In genomic region chr3:52714335-52715302, GRCh38 we compare ENCODE assay signal across 17 cellular contexts. TPM values are rescaled to one million over a fixed set of nuclear protein-coding genes. Genes with fewer than 3 reads are reported as not detected.
DNase-seq lines count a peak whose midpoint lies in the region; ATAC-seq and TF ChIP-seq lines count a peak whose summit lies in the region.
"Had no signal": no experiment of that assay in that cellular context is flagged by ENCODE, and none has a peak within 500 bp of the region (broad histone marks: within the 10 kb centered on the region; RNA-seq: fewer than 3 reads in every experiment).

No MANE protein-coding gene starts in this region.

- H3K79me2 ChIP-seq in GM23338 (replicated peaks; ENCODE audit: insufficient read depth), result no peaks in the 10 kb centered on the region; the same call in 1 of the 2 replicates

- DNase-seq in GM23338 (ENCODE audit: low spot score) (peak; percentile 95), iPS-NIHi7 (ENCODE audit: extremely low spot score) (peak; percentile 92), retina (peak; percentile 18), NCI-H226 (no peak), SHP77 (lab: John Stamatoyannopoulos, UW) (no peak)
- DNase-seq: activated CD8-positive, alpha-beta memory T cell treated with anti-CD3 and anti-CD28 coated beads for 24 hours; activated naive CD4-positive, alpha-beta T cell treated with Interleukin-2 at 50 U/mL for 16 hours; GM23248; MG63; RPMI8226; stimulated activated CD4-positive, alpha-beta T cell treated with anti-CD3 and anti-CD28 coated beads, Interleukin-12 subunit alpha, Interleukin-12 subunit beta, amount 100 ng/mL, for 4 hours had no signal

- H3K36me3 Mint-ChIP-seq in GM23338 (ENCODE audit: low read depth), result peaks cover 7% of the 10 kb centered on the region; the same call in 2 of the 3 replicates

- H3K4me1 ChIP-seq in GM23338 (ENCODE audit: insufficient read depth) (peaks cover 7% of the 10 kb centered on the region; the same call in 1 of the 2 replicates), duodenal mucosa (ENCODE audit: control insufficient read depth in 1 of 2, insufficient read depth in 2 of 2, low read length in 2 of 2) (no peaks in the 10 kb centered on the region)
- H3K4me1 ChIP-seq: breast epithelium had no signal

- peaks cover 12% of the 10 kb centered on the region for H3K4me1 Mint-ChIP-seq in GM23338

- H3K4me3 Mint-ChIP-seq in GM23338, result peak overlapping the region; percentile 70
- H3K4me3 Mint-ChIP-seq: naive thymus-derived CD8-positive, alpha-beta T cell had no signal

- H3K9ac ChIP-seq in duodenal mucosa (ENCODE audit: low read depth in 1 of 2, low read length in 2 of 2), result peak overlapping the region in 1 of 2 donors; percentile 47
- H3K9ac ChIP-seq: GM23248 had no signal

- peaks cover 6% of the 10 kb centered on the region; the same call in 1 of the 2 replicates for H3F3A ChIP-seq in GM23338 (replicated peaks; ENCODE audit: low read depth)

- H3K9me3 Mint-ChIP-seq in GM23338, result no peaks in the 10 kb centered on the region

- H3K36me3 ChIP-seq in GM23338 (ENCODE audit: insufficient read depth) (no peaks in the 10 kb centered on the region), duodenal mucosa (ENCODE audit: control insufficient read depth in 1 of 2, insufficient read depth in 2 of 2, low read length in 2 of 2) (peaks cover 0 to 5% of the 10 kb centered on the region in 2 donors)
- H3K36me3 ChIP-seq: breast epithelium had no signal

- TF ChIP-seq CTCF in GM23338 (conservative IDR thresholded peaks at IDR 0.05; ENCODE audit: low read depth in 2 of 2), result 0 out of 4 replicates have a peak, but pooled peaks of 1 of the 2 experiments have one; percentile 8

- H3K27ac ChIP-seq in GM23338 (ENCODE audit: low read depth), result peak overlapping the region; percentile 90; the same call in 1 of the 2 replicates
- no peak overlapping the region for H3K27ac ChIP-seq in duodenal mucosa (ENCODE audit: low read depth, low read length)
- H3K27ac ChIP-seq: breast epithelium, epithelial cell of prostate, GM23248 had no signal

- H4K20me1 ChIP-seq in GM23338 (replicated peaks; ENCODE audit: insufficient read depth), result no peaks in the 10 kb centered on the region

- H3K9me3 ChIP-seq in duodenal mucosa (ENCODE audit: control insufficient read depth in 1 of 2, low read length in 2 of 2), result no peaks in the 10 kb centered on the region
- H3K9me3 ChIP-seq: breast epithelium, MG63 had no signal

- H3K27ac Mint-ChIP-seq in GM23338, result no peak overlapping the region

- H3K9me2 ChIP-seq in GM23338 (ENCODE audit: insufficient read depth), result no peaks in the 10 kb centered on the region

- H3K27me3 Mint-ChIP-seq in GM23338 (ENCODE audit: insufficient read depth, low read depth, poor library complexity), result peaks cover 3% of the 10 kb centered on the region
- H3K27me3 Mint-ChIP-seq: naive thymus-derived CD8-positive, alpha-beta T cell had no signal

- H3K27me3 ChIP-seq in GM23338 (ENCODE audit: insufficient read depth) (no peaks in the 10 kb centered on the region), duodenal mucosa (ENCODE audit: control insufficient read depth in 1 of 2, insufficient read depth in 2 of 2, low read length in 2 of 2) (no peaks in the 10 kb centered on the region)
- H3K27me3 ChIP-seq: breast epithelium, MG63 had no signal

- peak overlapping the region; percentile 78 for H3K4me3 ChIP-seq in GM23338
- peak overlapping the region; percentile 41 to 62 for H3K4me3 ChIP-seq in duodenal mucosa (ENCODE audit: low read depth in 1 of 2, low read length in 2 of 2)
- H3K4me3 ChIP-seq: breast epithelium, GM23248, MG63 had no signal

- peak; percentile 97 for ATAC-seq in GM23338
- no peak for ATAC-seq in GM21529 (IDR thresholded peaks at IDR 0.05; ENCODE audit: unreplicated experiment)
- no peak for ATAC-seq in GM19463 (IDR thresholded peaks at IDR 0.05; ENCODE audit: unreplicated experiment)
- ATAC-seq: naive thymus-derived CD8-positive, alpha-beta T cell had no signal

- H2AFZ ChIP-seq in GM23338, result 0 out of 2 replicates have a peak overlapping the region, but pooled peaks have one; percentile 69
- H2AFZ ChIP-seq: GM23248 had no signal

- H3K4me2 ChIP-seq in GM23338, result peak overlapping the region; percentile 92

TF ChIP-seq in GM23338, 12 proteins besides CTCF, POLR2A, EP300 and RAD21 (continues in another document):
- TF ChIP-seq ZNF114 (CRISPR knock-in tag; IDR thresholded peaks at IDR 0.05), result no peak
- TF ChIP-seq EZH2phosphoT487 (IDR thresholded peaks at IDR 0.05; ENCODE audit: unreplicated experiment), result no peak
- TF ChIP-seq REST (IDR thresholded peaks at IDR 0.05; ENCODE audit: unreplicated experiment), result no peak
- TF ChIP-seq ZNF331 (CRISPR knock-in tag; IDR thresholded peaks at IDR 0.05; ENCODE audit: low read depth), result no peak
- no peak for TF ChIP-seq EZH2 (IDR thresholded peaks at IDR 0.05; ENCODE audit: low read depth, unreplicated experiment)
- TF ChIP-seq NANOG (IDR thresholded peaks at IDR 0.05; ENCODE audit: borderline replicate concordance), result no peak
- TF ChIP-seq CREB1 (CRISPR knock-in tag; IDR thresholded peaks at IDR 0.05; ENCODE audit: low read depth), result no peak

RNA-seq across cellular contexts. Expression of gene SPCS1, which starts 8.7 kb away (rescaled TPM):
- 165 and 187 TPM in 2 replicates for total RNA-seq in GM23338 (2014; rRNA removed; shearing (Covaris generic))
- 277 and 288 TPM in 2 replicates for polyA plus RNA-seq in GM23338 (2016; fragmentation: Nextera tagmentation; extraction: Ambion mirVana)

RNA-seq across cellular contexts. Expression of gene GLT8D1, which starts 9.0 kb away (rescaled TPM):
- total RNA-seq in GM23338 (2014; rRNA removed; shearing (Covaris generic)), result 40.8 and 50.7 TPM in 2 replicates
- 24.6 and 30.0 TPM in 2 replicates for polyA plus RNA-seq in GM23338 (2016; fragmentation: Nextera tagmentation; extraction: Ambion mirVana)

RNA-seq across cellular contexts. Expression of gene GNL3, which starts 28.8 kb away (rescaled TPM):
- 138 and 169 TPM in 2 replicates for total RNA-seq in GM23338 (2014; rRNA removed; shearing (Covaris generic))
- polyA plus RNA-seq in GM23338 (2016; fragmentation: Nextera tagmentation; extraction: Ambion mirVana), result 177 and 205 TPM in 2 replicates

RNA-seq across cellular contexts. Expression of gene PBRM1, which starts 28.9 kb away (rescaled TPM):
- total RNA-seq in GM23338 (2014; rRNA removed; shearing (Covaris generic)), result 72.5 and 80.7 TPM in 2 replicates
- polyA plus RNA-seq in GM23338 (2016; fragmentation: Nextera tagmentation; extraction: Ambion mirVana), result 40.8 and 57.5 TPM in 2 replicates

RNA-seq across cellular contexts. Expression of gene NEK4, which starts 56.1 kb away (rescaled TPM):
- 26.1 and 42.7 TPM in 2 replicates for total RNA-seq in GM23338 (2014; rRNA removed; shearing (Covaris generic))
- polyA plus RNA-seq in GM23338 (2016; fragmentation: Nextera tagmentation; extraction: Ambion mirVana), result 8.6 and 9.0 TPM in 2 replicates

Comparison
In these comparisons a context has a peak if more than half of its experiments do, and no peak if none do; other contexts are left out.
1. DNase-seq: peak in GM23338 (single experiment), iPS-NIHi7 (single experiment) and retina (single experiment); none in NCI-H226 (single experiment) and SHP77 (0 of 2).